26 cellular contexts compared by ENCODE assay signal in the genomic region with DNA sequence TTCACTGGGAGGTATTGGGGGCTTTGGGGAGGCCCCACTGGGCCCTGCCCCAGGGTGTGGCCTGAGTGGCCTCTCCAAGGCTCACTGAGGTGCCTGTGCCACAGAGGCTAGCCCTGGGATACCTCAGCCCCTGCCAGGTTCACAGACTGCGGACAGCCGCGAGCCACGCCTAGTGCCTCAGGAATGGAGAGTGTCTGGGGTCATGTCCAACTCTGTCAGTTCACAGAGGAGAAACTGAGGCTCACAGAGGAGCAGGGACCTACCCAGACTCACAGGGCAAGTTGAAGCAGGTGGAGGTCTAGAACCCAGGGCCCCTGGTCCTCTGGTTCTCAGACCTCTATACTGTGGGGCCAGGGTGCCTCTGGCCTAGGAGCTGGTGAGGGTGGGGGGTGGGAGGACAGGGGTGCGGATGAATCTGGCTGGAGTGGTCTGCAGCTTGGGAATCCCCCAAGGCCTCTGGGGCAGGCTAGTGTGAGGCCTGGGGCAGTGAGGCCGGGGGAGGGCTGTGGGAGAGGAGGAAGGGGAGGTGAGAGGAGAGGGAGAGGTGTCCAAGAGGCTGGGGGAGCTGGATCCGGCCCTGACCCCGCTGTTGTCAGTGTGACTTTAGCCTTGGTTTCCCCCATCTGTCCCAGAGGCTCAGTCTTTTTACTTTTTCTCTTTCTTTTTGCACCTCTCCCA. TPM values are rescaled to one million over a fixed set of nuclear protein-coding genes. Genes with fewer than 3 reads are reported as not detected.
DNase-seq lines count a peak whose midpoint lies in the region; ATAC-seq and TF ChIP-seq lines count a peak whose summit lies in the region.
"Had no signal": no experiment of that assay in that cellular context is flagged by ENCODE, and none has a peak within 500 bp of the region (broad histone marks: within the 10 kb centered on the region; RNA-seq: fewer than 3 reads in every experiment).

No MANE protein-coding gene starts in this region.

- no peak for ATAC-seq in body of pancreas
- no peak for ATAC-seq in HG02588 (IDR thresholded peaks at IDR 0.05; ENCODE audit: unreplicated experiment)
- ATAC-seq: stimulated activated naive B cell treated with anti-CD40 and anti-IgM and Interleukin-4, amounts not matched to agents 10 μg/mL and 1 μg/mL and 100 μg/mL, for 72 hours had no signal

- TF ChIP-seq POLR2A in body of pancreas (IDR thresholded peaks at IDR 0.05) (no peak), stomach (IDR thresholded peaks at IDR 0.05) (no peak)

- H3K4me1 Mint-ChIP-seq in mesothelial cell of epicardium, result peaks cover 18% of the 10 kb centered on the region
- H3K4me1 Mint-ChIP-seq: GM23338 had no signal

- H3K27me3 Mint-ChIP-seq in mesothelial cell of epicardium (ENCODE audit: low read depth), result peaks cover 40% of the 10 kb centered on the region

- TF ChIP-seq EP300 in stomach (IDR thresholded peaks at IDR 0.05), result no peak

- DNase-seq in H7, result peak; percentile 47
- DNase-seq in body of pancreas, result no peak
- DNase-seq in mesothelial cell of epicardium (ENCODE audit: low spot score in 2 of 2, unreplicated experiment in 2 of 2), result no peak
- no peak for DNase-seq in stomach
- no peak for DNase-seq in NCI-H446 treated with DMSO at 0.1 percent for 48 hours (lab: John Stamatoyannopoulos, UW)
- no peak for DNase-seq in DMS53 treated with DMSO at 0.1 percent for 48 hours (lab: John Stamatoyannopoulos, UW; ENCODE audit: unreplicated experiment)
- DNase-seq in SIG-M5 (lab: John Stamatoyannopoulos, UW), result no peak
- DNase-seq: activated CD4-positive, alpha-beta memory T cell treated with anti-CD3 and anti-CD28 coated beads, Interleukin-2, amount 10 ng/mL, durations not matched to agents 7 days and 5 days; activated CD4-positive, CD25-positive, alpha-beta regulatory T cell; AML-193; DMS79; glutamatergic neuron; NCI-H345; PC-9; stimulated activated naive B cell treated with anti-CD40 and anti-IgM and Interleukin-4, amounts not matched to agents 10 μg/mL and 1 μg/mL and 100 μg/mL, for 72 hours; tibial artery had no signal

- H3K4me3 ChIP-seq in H7 (ENCODE audit: insufficient read depth, low read depth, low read length) (no peak overlapping the region), body of pancreas (no peak overlapping the region), stomach (no peak overlapping the region)
- H3K4me3 ChIP-seq: GM23338, ovary, PC-9, tibial artery had no signal

- H3K27me3 ChIP-seq in H7 (ENCODE audit: control insufficient read depth, insufficient read depth, low read length) (no peaks in the 10 kb centered on the region), body of pancreas (no peaks in the 10 kb centered on the region), stomach (no peaks in the 10 kb centered on the region)
- H3K27me3 ChIP-seq: ovary had no signal

- WGBS in body of pancreas, 2 donors, result 68 to 74% methylated on average over 6 to 8 of the region's 8 CpGs
- 84 to 96% (median 91%) methylated on average over 8 of the region's 8 CpGs for WGBS in stomach, 5 donors

- no peaks in the 10 kb centered on the region for H3K9me3 ChIP-seq in body of pancreas
- no peaks in the 10 kb centered on the region for H3K9me3 ChIP-seq in stomach
- H3K9me3 ChIP-seq: ovary, tibial artery had no signal

- no peaks in the 10 kb centered on the region for H3K9me3 Mint-ChIP-seq in mesothelial cell of epicardium
- H3K9me3 Mint-ChIP-seq: activated CD4-positive, alpha-beta memory T cell treated with anti-CD3 and anti-CD28 coated beads, Interleukin-2, amount 10 ng/mL, durations not matched to agents 7 days and 5 days; GM23338; stimulated activated naive B cell treated with anti-CD40 and anti-IgM and Interleukin-4, amounts not matched to agents 10 μg/mL and 1 μg/mL and 100 μg/mL, for 72 hours had no signal

- H3K4me3 Mint-ChIP-seq in mesothelial cell of epicardium, result no peak overlapping the region
- H3K4me3 Mint-ChIP-seq: activated CD4-positive, alpha-beta memory T cell treated with anti-CD3 and anti-CD28 coated beads, Interleukin-2, amount 10 ng/mL, durations not matched to agents 7 days and 5 days; activated naive CD8-positive, alpha-beta T cell; GM23338; stimulated activated naive B cell treated with anti-CD40 and anti-IgM and Interleukin-4, amounts not matched to agents 10 μg/mL and 1 μg/mL and 100 μg/mL, for 72 hours had no signal

- peak overlapping the region; percentile 33 for H3K27ac Mint-ChIP-seq in mesothelial cell of epicardium
- H3K27ac Mint-ChIP-seq: activated CD4-positive, alpha-beta memory T cell treated with anti-CD3 and anti-CD28 coated beads, Interleukin-2, amount 10 ng/mL, durations not matched to agents 7 days and 5 days; activated naive CD8-positive, alpha-beta T cell; GM23338; stimulated activated naive B cell treated with anti-CD40 and anti-IgM and Interleukin-4, amounts not matched to agents 10 μg/mL and 1 μg/mL and 100 μg/mL, for 72 hours had no signal

- no peaks in the 10 kb centered on the region for H3K36me3 Mint-ChIP-seq in mesothelial cell of epicardium
- H3K36me3 Mint-ChIP-seq: activated naive CD8-positive, alpha-beta T cell; stimulated activated naive B cell treated with anti-CD40 and anti-IgM and Interleukin-4, amounts not matched to agents 10 μg/mL and 1 μg/mL and 100 μg/mL, for 72 hours had no signal

- H3K36me3 ChIP-seq in H7 (replicated peaks; ENCODE audit: control insufficient read depth, insufficient read depth, low read length), result no peaks in the 10 kb centered on the region
- H3K36me3 ChIP-seq in body of pancreas (replicated peaks in 1 of 2; ENCODE audit: insufficient read depth in 1 of 2, low read depth in 2 of 2), result no peaks in the 10 kb centered on the region
- H3K36me3 ChIP-seq in stomach, result no peaks in the 10 kb centered on the region
- H3K36me3 ChIP-seq: ovary, tibial artery had no signal

- H3K4me1 ChIP-seq in body of pancreas, result peaks cover 64% of the 10 kb centered on the region
- peaks cover 7 to 35% (median 25%) of the 10 kb centered on the region in 4 donors for H3K4me1 ChIP-seq in stomach
- H3K4me1 ChIP-seq: tibial artery had no signal

- intact Hi-C loops in body of pancreas (cut with DNase I), result no loop called here
- intact Hi-C loops in stomach (cut with DNase I; ENCODE audit: low total_unique reads), result no loop called here

- no peak for TF ChIP-seq CTCF in body of pancreas (IDR thresholded peaks at IDR 0.05)
- no peak for TF ChIP-seq CTCF in mesothelial cell of epicardium (IDR thresholded peaks at IDR 0.05; ENCODE audit: unreplicated experiment)
- no peak for TF ChIP-seq CTCF in stomach (IDR thresholded peaks at IDR 0.05)

- H3K27ac ChIP-seq in body of pancreas (peak overlapping the region; percentile 81 to 89 (median 86)), stomach (peak overlapping the region in 4 of 5 donors; percentile 36 to 69 (median 50))
- H3K27ac ChIP-seq: KMS-11, ovary, PC-9, tibial artery had no signal

RNA-seq across cellular contexts. Expression of a gene that starts 20.0 kb away (rescaled TPM):
- 7.9 and 16.5 TPM in 2 replicates for total RNA-seq in H7 (2014; rRNA removed; shearing (Covaris generic))
- total RNA-seq in body of pancreas (10 to 100 TPM; 25.1 to 25.7 TPM), mesothelial cell of epicardium (0.40 to 0.88 TPM (median 0.54 TPM) in 3 replicates), stomach (100 to 1,000 TPM in 1 of 5 donors, 1 to 10 TPM in 3, under 1 TPM in 1; 0.89 to 136 (median 3.3) TPM)
- polyA plus RNA-seq in stomach, result 1 to 10 TPM; 1.2 to 9.5 (median 2.7) TPM

RNA-seq across cellular contexts. Expression of a gene that starts 34.5 kb away (rescaled TPM):
- total RNA-seq in H7 (2014; rRNA removed; shearing (Covaris generic)), result 0.10 and 0.15 TPM in 2 replicates
- total RNA-seq in body of pancreas, result under 1 TPM in 1 of 2 donors, not detected in 1; 0.52 TPM
- not detected in 3 replicates for total RNA-seq in mesothelial cell of epicardium
- not detected for total RNA-seq in stomach
- polyA plus RNA-seq in stomach, result not detected
- total RNA-seq: astrocyte, cerebellum, myocyte, ovary, SK-MEL-5 had no signal
- polyA plus RNA-seq: liver, ovary had no signal

RNA-seq across cellular contexts. Expression of a gene that starts 54.8 kb away (rescaled TPM):
- total RNA-seq in H7 (2014; rRNA removed; shearing (Covaris generic)), result 0.07 TPM in 1 of 2 replicates, not detected in the other
- total RNA-seq in body of pancreas, result not detected
- total RNA-seq in mesothelial cell of epicardium, result not detected in 3 replicates
- not detected for total RNA-seq in stomach
- not detected for polyA plus RNA-seq in stomach
- total RNA-seq: astrocyte, cerebellum, GM23338, liver, myocyte, ovary, PC-9, SK-MEL-5 had no signal
- polyA plus RNA-seq: liver, ovary had no signal
